In the genomic region with DNA sequence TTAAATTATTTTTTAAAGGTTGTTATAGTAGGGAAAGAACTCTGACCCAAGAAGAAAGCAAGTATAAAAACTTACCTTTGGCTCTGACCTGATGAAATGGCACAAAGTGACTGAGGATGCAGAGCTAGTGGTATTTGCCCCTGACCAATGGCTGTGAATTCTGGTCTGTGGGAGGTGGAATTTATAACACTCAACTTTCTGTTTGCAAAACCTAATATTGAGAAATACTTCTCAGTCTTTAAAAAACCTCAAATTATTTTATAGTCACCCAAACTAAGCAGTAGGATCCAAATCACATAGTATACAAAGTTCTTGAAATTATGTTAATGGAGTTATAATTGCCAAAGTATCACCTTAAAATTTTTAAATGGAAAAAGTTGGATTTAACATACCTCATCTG, we compare ENCODE assay signal across 34 cellular contexts.
"Had no signal": no experiment of that assay in that cellular context is flagged by ENCODE, and none has a peak within 500 bp of the region (broad histone marks: within the 10 kb centered on the region; RNA-seq: fewer than 3 reads in every experiment).

EPYC (minus strand) TSS at position 101 of the 400 bp plus-strand sequence. CDS start 2,407 bp downstream, outside the sequence.

- DNase-seq: Karpas-422, Kasumi-1, MG63, MM.1S, MV-4-11, NCI-H1048, NCI-H1092, NCI-H1092 treated with DMSO at 0.1 percent for 48 hours, NCI-H1105, NCI-H1105 treated with DMSO at 0.1 percent for 48 hours, NCI-H1417, NCI-H1436, NCI-H1436 treated with DMSO at 0.1 percent for 48 hours, NCI-H146, NCI-H1694, NCI-H1694 treated with DMSO at 0.1 percent for 48 hours, NCI-H187, NCI-H187 treated with DMSO at 0.1 percent for 48 hours, NCI-H1930, NCI-H2029, NCI-H2029 treated with DMSO at 0.1 percent for 48 hours, NCI-H2081, NCI-H2081 treated with DMSO at 0.1 percent for 48 hours, NCI-H2107, NCI-H2171, NCI-H2171 treated with DMSO at 0.1 percent for 48 hours, NCI-H2227 treated with DMSO at 0.1 percent for 48 hours, NCI-H226, NCI-H345, NCI-H446, NCI-H446 treated with DMSO at 0.1 percent for 48 hours, NCI-H510A, NCI-H510A treated with DMSO at 0.1 percent for 48 hours had no signal

- H3K27me3 ChIP-seq: MG63 had no signal

- H3K9me3 ChIP-seq: MG63 had no signal

- H3K27ac ChIP-seq: KMS-11 had no signal

- H3K4me3 ChIP-seq: MG63 had no signal

- H3K36me3 ChIP-seq: MG63 had no signal
